Comparison of ENCODE assay signal across 16 cellular contexts in genomic region chr20:57792386-57793095, GRCh38.
DNase-seq lines count a peak whose midpoint lies in the region; ATAC-seq and TF ChIP-seq lines count a peak whose summit lies in the region.
"Had no signal": no experiment of that assay in that cellular context is flagged by ENCODE, and none has a peak within 500 bp of the region (broad histone marks: within the 10 kb centered on the region; RNA-seq: fewer than 3 reads in every experiment).

No MANE protein-coding gene starts in this region.

- WGBS in IMR-90 (ENCODE audit: extremely low coverage in 2 of 2, insufficient read length in 1 of 2), 2 experiments, result 86% methylated on average over 4 of the region's 21 CpGs; no CpG with 5 or more reads in 1 of the 2 experiments

- no peak overlapping the region for H3K23ac ChIP-seq in IMR-90 (ENCODE audit: low read depth, low read length)

- in situ Hi-C loops in IMR-90 (cut with MboI; ENCODE audit: low sequenced_read_pairs), result no loop called here

- no TSS peak for BruUV-seq in IMR-90 (replicated peaks; lab: Mats Ljungman, UMichigan)

- no peaks in the 10 kb centered on the region for H3K36me3 ChIP-seq in IMR-90 (ENCODE audit: control insufficient read depth, insufficient read depth, low read length)
- H3K36me3 ChIP-seq: HAP-1 had no signal

- no peaks in the 10 kb centered on the region for H3K79me1 ChIP-seq in IMR-90 (ENCODE audit: low read depth in 1 of 2, low read length in 2 of 2)

- H3K14ac ChIP-seq in IMR-90 (replicated peaks; ENCODE audit: low read depth, low read length), result no peak overlapping the region

- no peak overlapping the region for H2BK120ac ChIP-seq in IMR-90 (ENCODE audit: low read depth, low read length)

- H3K4me3 ChIP-seq in IMR-90 (ENCODE audit: insufficient read depth, low read depth, low read length), result no peak overlapping the region
- no peak overlapping the region for H3K4me3 ChIP-seq in epithelial cell of esophagus (ENCODE audit: low read length)
- H3K4me3 ChIP-seq: HAP-1 had no signal

- no peak overlapping the region for H4K8ac ChIP-seq in IMR-90 (ENCODE audit: low read depth in 2 of 2, low read length in 2 of 2)

- H3K4me2 ChIP-seq in IMR-90 (ENCODE audit: low read depth, low read length), result no peak overlapping the region

- no peak overlapping the region for H3K18ac ChIP-seq in IMR-90 (ENCODE audit: low read depth, low read length)

- intact Hi-C loops in IMR-90 (cut with micrococcal nuclease), result no loop called here

- CTCF ChIA-PET in IMR-90 (lab: Yijun Ruan, JAX), result no interaction called here

- no peak overlapping the region for H4K91ac ChIP-seq in IMR-90 (ENCODE audit: insufficient read depth, low read depth, low read length)

- H2AFZ ChIP-seq in IMR-90 (replicated peaks; ENCODE audit: low read length, poor library complexity), result peak overlapping the region; percentile 48

- H3K9ac ChIP-seq in IMR-90 (ENCODE audit: low read depth, low read length), result no peak overlapping the region

- H4K5ac ChIP-seq in IMR-90 (ENCODE audit: low read depth, low read length), result no peak overlapping the region

- dilution Hi-C loops in IMR-90 (cut with HindIII; ENCODE audit: low sequenced_read_pairs, unreplicated experiment), result no loop called here

- H4K20me1 ChIP-seq in IMR-90 (ENCODE audit: insufficient read depth, low read length), result no peaks in the 10 kb centered on the region

- H3K9me1 ChIP-seq in IMR-90 (ENCODE audit: insufficient read depth, low read length), result peaks cover 2% of the 10 kb centered on the region; the same call in 1 of the 2 replicates

- no peak overlapping the region for H2BK20ac ChIP-seq in IMR-90 (ENCODE audit: low read depth, low read length)

- no peak for TF ChIP-seq POLR2A in IMR-90 (IDR thresholded peaks at IDR 0.05; ENCODE audit: low read depth, low read length)

- no peak overlapping the region for H3K56ac ChIP-seq in IMR-90 (ENCODE audit: extremely low read depth, insufficient read depth, low read length)

- no peak overlapping the region for H3K4ac ChIP-seq in IMR-90 (ENCODE audit: low read depth, low read length)

- peaks cover 3% of the 10 kb centered on the region; the same call in 1 of the 2 replicates for H3K27me3 ChIP-seq in IMR-90 (ENCODE audit: control insufficient read depth, insufficient read depth, low read length)

- H2AK5ac ChIP-seq in IMR-90 (ENCODE audit: low read depth, low read length), result no peak overlapping the region

- H2AK9ac ChIP-seq in IMR-90 (replicated peaks; ENCODE audit: low read depth, low read length, poor library complexity), result no peak overlapping the region

- no peaks in the 10 kb centered on the region for H3K9me3 ChIP-seq in IMR-90 (ENCODE audit: control insufficient read depth, insufficient read depth, low read length)
- H3K9me3 ChIP-seq: HAP-1 had no signal

- H3K27ac ChIP-seq in IMR-90 (ENCODE audit: insufficient read depth, low read length), result no peak overlapping the region
- H3K27ac ChIP-seq: HL-60 had no signal

- TF ChIP-seq CTCF in IMR-90 (conservative IDR thresholded peaks at IDR 0.05; ENCODE audit: low read depth, low read length) (no peak), epithelial cell of esophagus (IDR thresholded peaks at IDR 0.05; ENCODE audit: insufficient read depth, low read depth, low read length, missing control alignments) (no peak), omental fat pad (IDR thresholded peaks at IDR 0.05) (no peak)

- DNase-seq in IMR-90, result no peak
- DNase-seq in SW480 (ENCODE audit: low spot score), result peak; percentile 49
- DNase-seq in epithelial cell of esophagus (ENCODE audit: low read depth), result peak; percentile 27
- no peak for DNase-seq in omental fat pad (ENCODE audit: low spot score)
- DNase-seq in NCI-H1092 treated with DMSO at 0.1 percent for 48 hours (lab: John Stamatoyannopoulos, UW), result no peak
- no peak for DNase-seq in GM19238 (ENCODE audit: insufficient read length, low spot score)
- no peak for DNase-seq in NCI-H2227 (lab: John Stamatoyannopoulos, UW; ENCODE audit: unreplicated experiment)
- DNase-seq: activated CD4-positive, alpha-beta T cell treated with anti-CD3 and anti-CD28 coated beads, Interleukin-2, amount 50 U/mL, for 48 hours; activated T-cell treated with anti-CD3 and anti-CD28 coated beads, Interleukin-2, amount 50 U/mL, for 1 hour; cortex of kidney; NCI-H2081 treated with DMSO at 0.1 percent for 48 hours; stimulated activated CD4-positive, alpha-beta T cell treated with anti-CD3 and anti-CD28 coated beads, Interleukin-4, amount 100 ng/mL, for 1 hour had no signal

- H2BK5ac ChIP-seq in IMR-90 (ENCODE audit: low read depth, low read length, poor library complexity, severe bottlenecking), result no peak overlapping the region

- no peak for TF ChIP-seq RAD21 in IMR-90 (IDR thresholded peaks at IDR 0.05; ENCODE audit: low read length)

- POLR2A ChIA-PET in IMR-90 (lab: Charles Lee; ENCODE audit: unreplicated experiment), result no interaction called here

- H3K4me1 ChIP-seq in IMR-90 (ENCODE audit: control insufficient read depth, insufficient read depth, low read length), result no peaks in the 10 kb centered on the region
- H3K4me1 ChIP-seq: HAP-1 had no signal

- ATAC-seq in IMR-90 (ENCODE audit: low read depth), result no peak
- peak; percentile 31 for ATAC-seq in omental fat pad (ENCODE audit: low FRiP score)
- no peak for ATAC-seq in esophagus mucosa
- ATAC-seq: left cardiac atrium had no signal

- H2BK15ac ChIP-seq in IMR-90 (ENCODE audit: low read depth, low read length), result no peak overlapping the region

TF ChIP-seq in IMR-90, 13 proteins besides CTCF, POLR2A, EP300 and RAD21:
- TF ChIP-seq BHLHE40 (IDR thresholded peaks at IDR 0.05; ENCODE audit: low read depth, low read length), result no peak
- TF ChIP-seq MAZ (IDR thresholded peaks at IDR 0.05; ENCODE audit: borderline replicate concordance, low read depth, low read length), result no peak
- no peak for TF ChIP-seq CHD1 (IDR thresholded peaks at IDR 0.05; ENCODE audit: low read depth, low read length)
- TF ChIP-seq USF2 (IDR thresholded peaks at IDR 0.05; ENCODE audit: low read depth, low read length), result no peak
- TF ChIP-seq MAFK (IDR thresholded peaks at IDR 0.05; ENCODE audit: low read depth, low read length), result no peak
- no peak for TF ChIP-seq RCOR1 (IDR thresholded peaks at IDR 0.05; ENCODE audit: insufficient replicate concordance, low read length)
- TF ChIP-seq RFX5 (IDR thresholded peaks at IDR 0.05; ENCODE audit: low read depth, low read length), result no peak
- TF ChIP-seq MXI1 (IDR thresholded peaks at IDR 0.05; ENCODE audit: borderline replicate concordance, low read depth, low read length), result no peak
- TF ChIP-seq SMC3 (IDR thresholded peaks at IDR 0.05; ENCODE audit: low read depth, low read length), result no peak
- no peak for TF ChIP-seq CEBPB (IDR thresholded peaks at IDR 0.05; ENCODE audit: low read depth, low read length)
- TF ChIP-seq ELK1 (IDR thresholded peaks at IDR 0.05; ENCODE audit: borderline replicate concordance, low read depth, low read length), result no peak
- TF ChIP-seq FOS (IDR thresholded peaks at IDR 0.05; ENCODE audit: low read depth, low read length), result no peak
- TF ChIP-seq NFE2L2 (IDR thresholded peaks at IDR 0.05; ENCODE audit: low read depth, low read length), result no peak

Comparison
In these comparisons a context has a peak if more than half of its experiments do, and no peak if none do; other contexts are left out.
1. DNase-seq: peak in SW480 (single experiment) and epithelial cell of esophagus (single experiment); none in IMR-90 (single experiment), omental fat pad (single experiment), NCI-H1092 treated with DMSO at 0.1 percent for 48 hours (single experiment), GM19238 (single experiment) and NCI-H2227 (single experiment).